ENCODE assay signal across 8 cellular contexts in the genomic region with DNA sequence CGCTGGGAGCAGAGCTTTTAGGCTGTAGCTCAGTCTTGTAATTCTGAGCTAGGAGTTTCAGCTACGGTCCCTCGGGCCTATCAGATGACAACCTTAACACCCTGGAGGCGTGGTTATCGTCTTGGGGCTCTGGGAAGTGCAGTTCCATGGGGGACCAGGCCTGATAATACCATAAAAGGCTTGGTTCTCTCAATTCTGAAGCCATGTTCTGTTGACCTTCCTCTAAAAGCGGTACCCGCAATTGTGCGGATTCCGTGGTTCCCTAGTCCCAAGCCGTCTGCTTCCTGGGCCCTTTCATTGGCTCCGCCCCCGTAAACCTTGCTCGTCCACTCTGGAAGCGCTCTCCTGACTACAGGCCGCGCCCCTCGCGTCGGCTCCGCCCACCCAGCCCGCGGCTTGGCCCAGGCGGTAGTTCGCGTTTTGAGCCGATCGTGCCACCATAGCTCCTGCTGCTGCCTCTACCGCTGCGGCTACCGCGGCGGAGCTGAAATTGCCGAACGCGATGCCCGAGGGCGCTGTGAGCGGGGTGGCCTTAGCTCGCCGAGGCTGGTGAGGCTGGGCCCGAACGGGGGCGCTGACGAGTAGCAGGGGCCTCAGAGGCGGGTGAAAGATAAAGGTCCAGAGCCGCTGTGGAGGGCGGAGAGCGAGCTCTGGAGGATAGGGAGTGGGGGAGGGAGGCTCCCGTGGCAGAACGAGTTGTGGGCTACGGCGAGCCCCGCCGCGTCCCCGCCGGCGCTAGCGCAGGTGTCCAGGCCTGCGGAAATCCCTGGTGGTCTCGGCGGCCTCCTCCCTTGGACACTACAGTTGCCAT. TPM values are rescaled to one million over a fixed set of nuclear protein-coding genes. Genes with fewer than 3 reads are reported as not detected.
DNase-seq lines count a peak whose midpoint lies in the region; ATAC-seq and TF ChIP-seq lines count a peak whose summit lies in the region.

Gene MAPKBP1 (plus strand): TSS at position 423 of the 811 bp plus-strand sequence. CDS start 792 bp downstream, outside the sequence.

- intact Hi-C loops in right cardiac atrium (cut with DNase I) (loop anchor here in 3 of 4 donors (2.0 to 10.0 kb wide), 3 partner anchors 37 to 131 kb away; no protein-coding TSS in a partner anchor), vagina (cut with DNase I) (loop anchor here (5.0 kb wide), 1 partner anchor 38 kb away; no protein-coding TSS in a partner anchor)

- peak in 2 of 3 experiments; percentile 17 to 40 for TF ChIP-seq CTCF in vagina (IDR thresholded peaks at IDR 0.05)

- H3K27ac ChIP-seq in right cardiac atrium (ENCODE audit: low read length) (peak within 1 kb of the TSS; percentile 57), vagina (peak within 1 kb of the TSS; percentile 87)

- TF ChIP-seq POLR2A in vagina (IDR thresholded peaks at IDR 0.05), result peak in 1 of 2 donors; percentile 52

- DNase-seq in NCI-H187 (lab: John Stamatoyannopoulos, UW) (peak; percentile 83 to 92), T-helper 2 cell (peak; percentile 94 to 99 (median 97)), anterior cingulate cortex (lab: John Stamatoyannopoulos, UW) (peak; percentile 83 to 99 (median 96)), right cardiac atrium (peak; percentile 98 to 99 (median 99)), pulmonary artery endothelial cell (ENCODE audit: low read depth, low spot score) (peak; percentile 94), vagina (ENCODE audit: extremely low spot score in 2 of 2) (peak in 1 of 2 donors; percentile 97)

- no peaks in the 10 kb centered on the region for H3K27me3 ChIP-seq in right cardiac atrium (ENCODE audit: control insufficient read depth, insufficient read depth)
- H3K27me3 ChIP-seq in vagina, result no peaks in the 10 kb centered on the region

- under 1% methylated on average over 62 of the region's 62 CpGs for WGBS in right cardiac atrium

- ATAC-seq in GM18499 (IDR thresholded peaks at IDR 0.05; ENCODE audit: insufficient read depth, unreplicated experiment) (peak; percentile 57), HG02943 (IDR thresholded peaks at IDR 0.05; ENCODE audit: low read depth, unreplicated experiment) (peak; percentile 75), right cardiac atrium (peak; percentile 97 to 98)

- H3K4me3 ChIP-seq in right cardiac atrium (ENCODE audit: low read length), result peak within 1 kb of the TSS; percentile 59
- peak within 1 kb of the TSS; percentile 54 to 76 for H3K4me3 ChIP-seq in vagina

- H3K36me3 ChIP-seq in vagina, result no peaks in the 10 kb centered on the region

- no peaks in the 10 kb centered on the region for H3K9me3 ChIP-seq in right cardiac atrium (ENCODE audit: control insufficient read depth, low read length)
- H3K9me3 ChIP-seq in vagina, result no peaks in the 10 kb centered on the region

- peaks cover 9% of the 10 kb centered on the region for H3K4me1 ChIP-seq in right cardiac atrium (ENCODE audit: control insufficient read depth, insufficient read depth, low read length)
- peaks cover 55% of the 10 kb centered on the region for H3K4me1 ChIP-seq in vagina

RNA-seq across cellular contexts. Expression of gene MAPKBP1, which starts in this region (rescaled TPM):
- 10 to 100 TPM; 16.0 to 20.4 (median 19.2) TPM for total RNA-seq in right cardiac atrium
- 11.2 TPM for polyA plus RNA-seq in right cardiac atrium
- 18.5 and 25.2 TPM in 2 replicates for total RNA-seq in pulmonary artery endothelial cell
- total RNA-seq in vagina, result 35.8 TPM
